Comparison of ENCODE assay signal across 9 cellular contexts in genomic region chr12:16606201-16606849, GRCh38. TPM values are rescaled to one million over a fixed set of nuclear protein-coding genes. Genes with fewer than 3 reads are reported as not detected.
DNase-seq lines count a peak whose midpoint lies in the region; FAIRE-seq and TF ChIP-seq lines count a peak whose summit lies in the region.
"Had no signal": no experiment of that assay in that cellular context is flagged by ENCODE, and none has a peak within 500 bp of the region (broad histone marks: within the 10 kb centered on the region; RNA-seq: fewer than 3 reads in every experiment).

No MANE protein-coding gene starts in this region.

- H3K4me2 ChIP-seq in mesenchymal stem cell (ENCODE audit: low read length, poor library complexity, severe bottlenecking) = peak overlapping the region; percentile 83

- no peaks in the 10 kb centered on the region for H3K79me1 ChIP-seq in mesenchymal stem cell (replicated peaks; ENCODE audit: low read length, poor library complexity, severe bottlenecking)

- CTCF ChIA-PET in RWPE1 (lab: Yijun Ruan, JAX) = no interaction called here

- intact Hi-C loops in dorsolateral prefrontal cortex (cut with DNase I) = no loop called here

- no peak overlapping the region for H3K4ac ChIP-seq in mesenchymal stem cell (ENCODE audit: low read depth in 1 of 2, low read length in 2 of 2)

- no peak overlapping the region for H3K14ac ChIP-seq in mesenchymal stem cell (ENCODE audit: low read length in 2 of 2)

- H4K8ac ChIP-seq in mesenchymal stem cell (ENCODE audit: low read length) = no peak overlapping the region

- H3K4me3 ChIP-seq in dorsolateral prefrontal cortex (peak overlapping the region; percentile 45 to 85 (median 69)), mesenchymal stem cell (ENCODE audit: insufficient read depth in 1 of 2, low read depth in 1 of 2, low read length in 2 of 2) (peak overlapping the region; percentile 51 to 80)

- 0% methylated on average over 26 of the region's 26 CpGs for WGBS in mesenchymal stem cell

- H3K27ac ChIP-seq in dorsolateral prefrontal cortex = peak overlapping the region; percentile 31 to 97 (median 90)
- no peak overlapping the region for H3K27ac ChIP-seq in mesenchymal stem cell (ENCODE audit: low read length, poor library complexity, severe bottlenecking)
- H3K27ac ChIP-seq in RWPE1 = no peak overlapping the region

- no peak overlapping the region for H3K18ac ChIP-seq in mesenchymal stem cell (ENCODE audit: low read depth in 1 of 2, low read length in 2 of 2)

- peaks cover 5% of the 10 kb centered on the region for H3K4me1 ChIP-seq in mesenchymal stem cell (ENCODE audit: control insufficient read depth, insufficient read depth, low read depth, low read length)

- DNase-seq in DMS79 (lab: John Stamatoyannopoulos, UW) (peak; percentile 67), HCEC 1CT (peak; percentile 47), NCI-H345 (lab: John Stamatoyannopoulos, UW) (peak; percentile 76), dorsolateral prefrontal cortex (peak in 7 of 10 donors; percentile 12 to 74 (median 69)), mesenchymal stem cell (peak; percentile 49), urothelium cell line (ENCODE audit: low spot score) (peak; percentile 55), AG08396 (ENCODE audit: low spot score) (no peak), RWPE1 (ENCODE audit: low spot score) (no peak)

- H3K9ac ChIP-seq in mesenchymal stem cell (ENCODE audit: low read length) = peak overlapping the region; percentile 82

- no peak overlapping the region for H2BK12ac ChIP-seq in mesenchymal stem cell (ENCODE audit: low read length in 2 of 2)

- H3K9me3 ChIP-seq in mesenchymal stem cell (ENCODE audit: control insufficient read depth, low read length) = no peaks in the 10 kb centered on the region

- no peak overlapping the region for H4K91ac ChIP-seq in mesenchymal stem cell (ENCODE audit: low read length)

- peaks cover 0 to 26% (median 0%) of the 10 kb centered on the region in 45 donors for H3K27me3 ChIP-seq in dorsolateral prefrontal cortex
- peaks cover 0 to 11% of the 10 kb centered on the region in 2 experiments for H3K27me3 ChIP-seq in mesenchymal stem cell (ENCODE audit: control insufficient read depth in 1 of 2, insufficient read depth in 1 of 2, low read length in 2 of 2)

- no peaks in the 10 kb centered on the region for H3K36me3 ChIP-seq in mesenchymal stem cell (ENCODE audit: control insufficient read depth in 1 of 2, insufficient read depth in 2 of 2, low read depth in 1 of 2, low read length in 2 of 2)

- H3K23ac ChIP-seq in mesenchymal stem cell (ENCODE audit: low read length in 2 of 2) = no peak overlapping the region

- no peak overlapping the region for H2BK15ac ChIP-seq in mesenchymal stem cell (ENCODE audit: low read depth, poor library complexity, severe bottlenecking)

- H2BK120ac ChIP-seq in mesenchymal stem cell (ENCODE audit: low read depth, low read length) = no peak overlapping the region

- no peak overlapping the region for H2AK5ac ChIP-seq in mesenchymal stem cell (ENCODE audit: low read length, severe bottlenecking)

- no peak for FAIRE-seq in urothelium cell line (lab: Jason Lieb, UNC)

- H2BK5ac ChIP-seq in mesenchymal stem cell (ENCODE audit: low read depth, low read length, poor library complexity, severe bottlenecking) = no peak overlapping the region

- no peak for TF ChIP-seq CTCF in dorsolateral prefrontal cortex (IDR thresholded peaks at IDR 0.05 in 54 of 56, conservative IDR thresholded peaks at IDR 0.05 in 2 of 56; ENCODE audit: low read depth in 1 of 56, partially characterized antibody in 56 of 56)
- TF ChIP-seq CTCF in RWPE1 (conservative IDR thresholded peaks at IDR 0.05; ENCODE audit: low read depth) = no peak

- H2AFZ ChIP-seq in mesenchymal stem cell (ENCODE audit: low read depth, low read length) = no peak overlapping the region

- POLR2A ChIA-PET in RWPE1 (lab: Yijun Ruan, JAX; ENCODE audit: low non-redundant PET) = interaction anchor here (0.7 kb wide), 1 partner anchor 34 kb away, joined by 12 read pairs; no protein-coding TSS in a partner anchor

RNA-seq across cellular contexts. Expression of gene LMO3, which starts 0.4 kb away (rescaled TPM):
- total RNA-seq in dorsolateral prefrontal cortex = 100 to 1,000 TPM; 136 to 490 (median 292) TPM
- polyA plus RNA-seq in mesenchymal stem cell (2013, experiment 1 of 2) = 0.03 TPM
- 0.03 TPM for polyA plus RNA-seq in mesenchymal stem cell (2013, experiment 2 of 2)
- total RNA-seq: glomerular endothelial cell had no signal

Comparison
In these comparisons a context has a peak if more than half of its experiments do, and no peak if none do; other contexts are left out.
1. DNase-seq: peak in DMS79 (single experiment), HCEC 1CT (single experiment), NCI-H345 (single experiment), dorsolateral prefrontal cortex (7 of 10), mesenchymal stem cell (single experiment) and urothelium cell line (single experiment); none in AG08396 (single experiment) and RWPE1 (single experiment).
2. H3K27ac ChIP-seq: peak in dorsolateral prefrontal cortex (59 of 59); none in mesenchymal stem cell (single experiment) and RWPE1 (single experiment).